1 cellular context compared by ENCODE assay signal in the genomic region with DNA sequence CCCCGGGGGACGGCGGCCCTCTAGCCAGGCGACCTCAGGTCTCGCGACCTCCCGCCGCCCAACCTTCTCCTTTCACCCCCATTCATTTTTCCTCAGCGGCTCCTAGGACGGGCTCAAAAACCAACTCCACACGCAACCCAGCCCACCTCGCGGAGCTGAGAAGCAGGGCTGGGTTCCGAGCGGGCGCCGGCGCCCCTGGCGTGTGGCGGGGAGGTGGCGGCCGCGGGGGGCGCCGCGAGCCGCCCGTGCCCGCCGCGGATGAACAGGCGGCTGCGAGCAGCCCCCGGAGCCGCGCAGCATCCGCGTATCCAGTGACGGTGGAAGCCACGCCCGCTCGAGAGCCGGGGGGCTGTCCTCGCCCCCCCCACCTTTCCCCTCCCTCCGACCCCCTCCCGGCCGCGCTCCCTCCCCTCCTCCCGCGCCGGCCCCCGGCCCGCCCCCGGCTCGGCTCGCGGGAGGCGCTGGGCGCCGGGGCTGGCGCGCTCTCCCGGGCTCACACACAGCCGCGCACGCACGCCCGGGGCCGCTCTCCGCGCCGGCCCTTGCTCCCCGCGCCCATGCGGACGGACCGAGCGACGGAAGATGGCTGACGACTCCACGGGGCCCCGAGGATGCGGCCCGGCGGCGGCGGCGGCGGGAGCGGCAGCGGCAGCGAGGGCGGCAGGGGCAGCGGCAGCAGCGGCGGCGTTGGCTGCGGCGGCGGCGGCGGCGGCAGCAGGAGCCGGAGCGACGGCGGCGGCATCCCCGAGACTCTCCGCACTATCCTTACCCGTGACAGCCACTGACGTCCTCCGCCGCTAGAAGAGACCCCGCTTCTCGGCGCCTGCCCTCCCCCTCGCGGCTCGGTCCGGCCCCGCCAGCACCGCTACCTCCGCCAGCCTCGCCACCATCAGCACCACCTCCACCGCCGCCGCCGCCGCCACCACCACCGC.
TF ChIP-seq lines count a peak whose summit lies in the region.

A gene with protein sequence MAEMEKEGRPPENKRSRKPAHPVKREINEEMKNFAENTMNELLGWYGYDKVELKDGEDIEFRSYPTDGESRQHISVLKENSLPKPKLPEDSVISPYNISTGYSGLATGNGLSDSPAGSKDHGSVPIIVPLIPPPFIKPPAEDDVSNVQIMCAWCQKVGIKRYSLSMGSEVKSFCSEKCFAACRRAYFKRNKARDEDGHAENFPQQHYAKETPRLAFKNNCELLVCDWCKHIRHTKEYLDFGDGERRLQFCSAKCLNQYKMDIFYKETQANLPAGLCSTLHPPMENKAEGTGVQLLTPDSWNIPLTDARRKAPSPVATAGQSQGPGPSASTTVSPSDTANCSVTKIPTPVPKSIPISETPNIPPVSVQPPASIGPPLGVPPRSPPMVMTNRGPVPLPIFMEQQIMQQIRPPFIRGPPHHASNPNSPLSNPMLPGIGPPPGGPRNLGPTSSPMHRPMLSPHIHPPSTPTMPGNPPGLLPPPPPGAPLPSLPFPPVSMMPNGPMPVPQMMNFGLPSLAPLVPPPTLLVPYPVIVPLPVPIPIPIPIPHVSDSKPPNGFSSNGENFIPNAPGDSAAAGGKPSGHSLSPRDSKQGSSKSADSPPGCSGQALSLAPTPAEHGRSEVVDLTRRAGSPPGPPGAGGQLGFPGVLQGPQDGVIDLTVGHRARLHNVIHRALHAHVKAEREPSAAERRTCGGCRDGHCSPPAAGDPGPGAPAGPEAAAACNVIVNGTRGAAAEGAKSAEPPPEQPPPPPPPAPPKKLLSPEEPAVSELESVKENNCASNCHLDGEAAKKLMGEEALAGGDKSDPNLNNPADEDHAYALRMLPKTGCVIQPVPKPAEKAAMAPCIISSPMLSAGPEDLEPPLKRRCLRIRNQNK (plus strand): TSS at position 482 of the 932 bp plus-strand sequence. CDS start 500 bp downstream, outside the sequence.

TF ChIP-seq in GM23338, 12 proteins besides CTCF, POLR2A, EP300 and RAD21 (continued from another document):
- TF ChIP-seq POLR2AphosphoS5 (IDR thresholded peaks at IDR 0.05; ENCODE audit: low read depth), result no peak
